Comparison of ENCODE assay signal across 24 cellular contexts in genomic region chr2:100879296-100879695, GRCh38.
"Had no signal": no experiment of that assay in that cellular context is flagged by ENCODE, and none has a peak within 500 bp of the region (broad histone marks: within the 10 kb centered on the region; RNA-seq: fewer than 3 reads in every experiment).

No MANE protein-coding gene starts in this region.

- H3K27me3 Mint-ChIP-seq: activated CD4-positive, alpha-beta memory T cell treated with anti-CD3 and anti-CD28 coated beads for 36 hours; activated CD4-positive, alpha-beta T cell treated with anti-CD3 and anti-CD28 coated beads, Interleukin-2, amount 10 ng/mL, durations not matched to agents 24 days and 14 days; activated naive CD8-positive, alpha-beta T cell treated with anti-CD3 and anti-CD28 coated beads for 36 hours; brain had no signal

- H3K4me3 Mint-ChIP-seq: activated CD4-positive, alpha-beta memory T cell treated with anti-CD3 and anti-CD28 coated beads for 36 hours; activated CD4-positive, alpha-beta T cell treated with anti-CD3 and anti-CD28 coated beads, Interleukin-2, amount 10 ng/mL, durations not matched to agents 24 days and 14 days; activated naive CD4-positive, alpha-beta T cell treated with anti-CD3 and anti-CD28 coated beads for 36 hours; activated naive CD8-positive, alpha-beta T cell treated with anti-CD3 and anti-CD28 coated beads for 36 hours; activated T-helper 1 cell treated with anti-CD3 and anti-CD28 coated beads, Interleukin-12 subunit alpha, Interleukin-12 subunit beta, Interleukin-2, Interleukin-4 antibody, amounts not matched to agents 30 ng/mL and 10 ng/mL and 1 ng/mL, durations not matched to agents 14 hours and 24 hours and 36 hours; brain; natural killer cell treated with Interleukin-12 subunit alpha and Interleukin-12 subunit beta and Interleukin-15 and Interleukin-18, amount 100 ng/mL, for 72 hours; stimulated activated effector memory CD8-positive, alpha-beta T cell treated with anti-CD3 and anti-CD28 coated beads, Interleukin-12 subunit alpha, Interleukin-12 subunit beta, amount 100 ng/mL, for 72 hours had no signal

- H3K27me3 ChIP-seq: adrenal gland, left lung, stomach, transverse colon had no signal

- DNase-seq: activated CD4-positive, alpha-beta memory T cell treated with anti-CD3 and anti-CD28 coated beads for 36 hours; activated CD4-positive, alpha-beta T cell treated with anti-CD3 and anti-CD28 coated beads, Interleukin-2, amount 10 ng/mL, durations not matched to agents 24 days and 14 days; activated CD4-positive, CD25-positive, alpha-beta regulatory T cell treated with anti-CD3 and anti-CD28 coated beads, Interleukin-2, amount 50 U/mL, for 72 hours; activated CD8-positive, alpha-beta memory T cell treated with anti-CD3 and anti-CD28 coated beads, Interleukin-2, amount 50 U/mL, for 4 hours; activated effector memory CD4-positive, alpha-beta T cell treated with anti-CD3 and anti-CD28 coated beads, Interleukin-2, amount 50 U/mL, for 16 hours; activated naive CD4-positive, alpha-beta T cell treated with anti-CD3 and anti-CD28 coated beads for 36 hours; activated naive CD8-positive, alpha-beta T cell treated with anti-CD3 and anti-CD28 coated beads for 36 hours; activated T-cell treated with anti-CD3 and anti-CD28 coated beads, Interleukin-2, amount 50 U/mL, for 1 hour; adrenal gland; aorta; caudate nucleus; effector CD4-positive, alpha-beta T cell; left lung; mucosa of descending colon; posterior cingulate gyrus; stimulated activated CD4-positive, alpha-beta T cell treated with anti-CD3 and anti-CD28 coated beads, Interleukin-4, amount 100 ng/mL, for 24 hours; stomach; transverse colon had no signal

- H3K36me3 ChIP-seq: adrenal gland, left lung, stomach, transverse colon had no signal

- H3K27ac Mint-ChIP-seq: activated CD4-positive, alpha-beta memory T cell treated with anti-CD3 and anti-CD28 coated beads for 36 hours; activated CD4-positive, alpha-beta T cell treated with anti-CD3 and anti-CD28 coated beads, Interleukin-2, amount 10 ng/mL, durations not matched to agents 24 days and 14 days; activated naive CD4-positive, alpha-beta T cell treated with anti-CD3 and anti-CD28 coated beads for 36 hours; activated naive CD8-positive, alpha-beta T cell treated with anti-CD3 and anti-CD28 coated beads for 36 hours; activated T-helper 1 cell treated with anti-CD3 and anti-CD28 coated beads, Interleukin-12 subunit alpha, Interleukin-12 subunit beta, Interleukin-2, Interleukin-4 antibody, amounts not matched to agents 30 ng/mL and 10 ng/mL and 1 ng/mL, durations not matched to agents 14 hours and 24 hours and 36 hours; natural killer cell treated with Interleukin-12 subunit alpha and Interleukin-12 subunit beta and Interleukin-15 and Interleukin-18, amount 100 ng/mL, for 72 hours; stimulated activated effector memory CD8-positive, alpha-beta T cell treated with anti-CD3 and anti-CD28 coated beads, Interleukin-12 subunit alpha, Interleukin-12 subunit beta, amount 100 ng/mL, for 72 hours had no signal

- H3K4me1 Mint-ChIP-seq: stimulated activated effector memory CD8-positive, alpha-beta T cell treated with anti-CD3 and anti-CD28 coated beads, Interleukin-12 subunit alpha, Interleukin-12 subunit beta, amount 100 ng/mL, for 72 hours had no signal

- H3K9me3 Mint-ChIP-seq: activated CD4-positive, alpha-beta memory T cell treated with anti-CD3 and anti-CD28 coated beads for 36 hours; activated CD4-positive, alpha-beta T cell treated with anti-CD3 and anti-CD28 coated beads, Interleukin-2, amount 10 ng/mL, durations not matched to agents 24 days and 14 days; activated naive CD4-positive, alpha-beta T cell treated with anti-CD3 and anti-CD28 coated beads for 36 hours; activated naive CD8-positive, alpha-beta T cell treated with anti-CD3 and anti-CD28 coated beads for 36 hours; activated T-helper 1 cell treated with anti-CD3 and anti-CD28 coated beads, Interleukin-12 subunit alpha, Interleukin-12 subunit beta, Interleukin-2, Interleukin-4 antibody, amounts not matched to agents 30 ng/mL and 10 ng/mL and 1 ng/mL, durations not matched to agents 14 hours and 24 hours and 36 hours; natural killer cell treated with Interleukin-12 subunit alpha and Interleukin-12 subunit beta and Interleukin-15 and Interleukin-18, amount 100 ng/mL, for 72 hours; stimulated activated effector memory CD8-positive, alpha-beta T cell treated with anti-CD3 and anti-CD28 coated beads, Interleukin-12 subunit alpha, Interleukin-12 subunit beta, amount 100 ng/mL, for 72 hours had no signal

- H3K27ac ChIP-seq: adrenal gland, left lung, skin epidermis had no signal

- H3K9me3 ChIP-seq: adrenal gland, left lung, mucosa of descending colon, stomach, transverse colon had no signal

- H3K36me3 Mint-ChIP-seq: activated CD4-positive, alpha-beta memory T cell treated with anti-CD3 and anti-CD28 coated beads for 36 hours; activated naive CD8-positive, alpha-beta T cell treated with anti-CD3 and anti-CD28 coated beads for 36 hours; natural killer cell treated with Interleukin-12 subunit alpha and Interleukin-12 subunit beta and Interleukin-15 and Interleukin-18, amount 100 ng/mL, for 72 hours; stimulated activated effector memory CD8-positive, alpha-beta T cell treated with anti-CD3 and anti-CD28 coated beads, Interleukin-12 subunit alpha, Interleukin-12 subunit beta, amount 100 ng/mL, for 72 hours had no signal

- H3K4me3 ChIP-seq: adrenal gland, left lung, mucosa of descending colon, skin epidermis, stomach, transverse colon had no signal

- ATAC-seq: left lung; mucosa of descending colon; natural killer cell treated with Interleukin-12 subunit alpha and Interleukin-12 subunit beta and Interleukin-15 and Interleukin-18, amount 100 ng/mL, for 72 hours; sciatic nerve; stimulated activated effector memory CD8-positive, alpha-beta T cell treated with anti-CD3 and anti-CD28 coated beads, Interleukin-12 subunit alpha, Interleukin-12 subunit beta, amount 100 ng/mL, for 72 hours had no signal
